Comparison of ENCODE assay signal across 8 cellular contexts in the genomic region with DNA sequence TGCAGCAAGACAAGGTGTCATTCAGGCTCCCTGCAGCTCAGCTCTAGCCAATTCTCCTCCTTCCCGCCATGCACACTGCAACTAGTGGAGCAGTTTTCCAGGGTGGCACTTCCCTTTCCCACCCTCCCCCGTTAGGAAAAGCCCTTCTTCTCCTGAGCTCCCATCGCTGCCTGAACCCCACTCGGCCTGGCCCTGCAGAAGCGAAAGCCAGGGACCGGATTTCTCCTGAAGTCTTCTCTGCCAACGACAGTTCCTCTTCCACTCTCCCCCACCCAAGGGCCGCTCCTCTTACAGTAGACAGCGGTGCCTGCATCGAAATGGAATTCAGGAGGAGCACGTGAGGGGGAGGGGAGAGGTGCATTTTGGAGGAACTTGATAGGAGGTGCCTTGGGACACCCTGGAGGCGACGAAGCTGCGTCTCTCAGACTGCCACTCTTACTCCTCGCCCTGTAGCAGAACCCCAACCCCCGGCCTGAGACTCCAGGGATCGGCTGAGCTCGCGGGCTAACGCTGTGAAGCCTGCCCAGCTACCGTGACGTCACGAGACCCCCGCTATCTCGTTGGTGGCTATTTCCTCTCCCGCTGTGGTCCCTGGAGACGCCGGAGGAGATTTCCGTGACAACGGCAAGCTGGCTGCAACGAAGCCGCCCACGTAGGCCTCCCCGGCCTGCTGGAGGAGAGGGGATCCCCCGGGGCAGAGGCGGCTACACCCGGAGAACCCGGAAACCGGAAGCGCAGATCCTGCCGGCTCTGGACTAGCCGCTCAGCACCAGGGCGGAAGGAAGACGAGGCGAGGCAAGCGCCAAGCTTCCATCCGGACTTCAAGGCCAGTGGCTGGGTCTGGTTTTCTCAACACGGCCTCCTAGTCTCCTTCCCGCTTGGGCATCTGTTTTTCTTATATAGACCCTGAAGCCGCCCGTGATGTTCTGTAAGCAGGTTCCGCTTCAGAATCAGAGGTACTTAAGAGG.
DNase-seq lines count a peak whose midpoint lies in the region; ATAC-seq and TF ChIP-seq lines count a peak whose summit lies in the region.

No MANE protein-coding gene starts in this region.

- H3K27me3 Mint-ChIP-seq in activated naive CD8-positive, alpha-beta T cell treated with anti-CD3 and anti-CD28 coated beads, Interleukin-2, amount 10 ng/mL, durations not matched to agents 7 days and 5 days: peaks cover under 1% of the 10 kb centered on the region

- H3K9me3 ChIP-seq in ovary (no peaks in the 10 kb centered on the region), tibial artery (no peaks in the 10 kb centered on the region)

- POLR2A ChIA-PET in activated naive CD8-positive, alpha-beta T cell treated with anti-CD3 and anti-CD28 coated beads, Interleukin-2, amount 10 ng/mL, durations not matched to agents 7 days and 5 days (lab: Charles Lee): interaction anchor here (0.7 to 2.5 kb wide), 12 partner anchors 9 to 217 kb away, joined by 3 to 18 read pairs (median 4); partner anchors contain the start of gene RALA

- H3K36me3 ChIP-seq in ovary (no peaks in the 10 kb centered on the region), tibial artery (no peaks in the 10 kb centered on the region)

- TF ChIP-seq POLR2A in GM10847 (IDR thresholded peaks at IDR 0.05; ENCODE audit: extremely low read depth, insufficient read length) (peak; percentile 89), ovary (IDR thresholded peaks at IDR 0.05) (peak; percentile 21)

- H3K4me1 ChIP-seq in ovary (ENCODE audit: insufficient read depth) (peaks cover 4% of the 10 kb centered on the region), tibial artery (peaks cover 0 to 23% (median 17%) of the 10 kb centered on the region in 4 donors)

- peak overlapping the region; percentile 96 for H3K27ac Mint-ChIP-seq in activated naive CD8-positive, alpha-beta T cell treated with anti-CD3 and anti-CD28 coated beads, Interleukin-2, amount 10 ng/mL, durations not matched to agents 7 days and 5 days

- DNase-seq in NCI-H1105 (lab: John Stamatoyannopoulos, UW) (peak; percentile 98), SKM-1 (lab: John Stamatoyannopoulos, UW; ENCODE audit: unreplicated experiment) (peak; percentile 83), Right ventricle myocardium inferior (ENCODE audit: missing footprints) (peak; percentile 98), ovary (peak; percentile 94 to 96 (median 94)), tibial artery (peak; percentile 93 to 95)
- peak; percentile 90 for DNase-seq in activated naive CD8-positive, alpha-beta T cell treated with anti-CD3 and anti-CD28 coated beads, Interleukin-2, amount 10 ng/mL, durations not matched to agents 7 days and 5 days

- peaks cover 9% of the 10 kb centered on the region for H3K36me3 Mint-ChIP-seq in activated naive CD8-positive, alpha-beta T cell treated with anti-CD3 and anti-CD28 coated beads, Interleukin-2, amount 10 ng/mL, durations not matched to agents 7 days and 5 days

- H3K27me3 ChIP-seq in ovary (no peaks in the 10 kb centered on the region), tibial artery (no peaks in the 10 kb centered on the region)

- no peak for TF ChIP-seq EP300 in ovary (IDR thresholded peaks at IDR 0.05)

- H3K9me3 Mint-ChIP-seq in activated naive CD8-positive, alpha-beta T cell treated with anti-CD3 and anti-CD28 coated beads, Interleukin-2, amount 10 ng/mL, durations not matched to agents 7 days and 5 days: no peaks in the 10 kb centered on the region

- H3K4me3 ChIP-seq in ovary: peak overlapping the region; percentile 48
- H3K4me3 ChIP-seq in tibial artery: peak overlapping the region; percentile 60 to 69

- ATAC-seq in HG02642 (IDR thresholded peaks at IDR 0.05; ENCODE audit: poor library complexity, unreplicated experiment): peak; percentile 95
- peak; percentile 97 for ATAC-seq in activated naive CD8-positive, alpha-beta T cell treated with anti-CD3 and anti-CD28 coated beads, Interleukin-2, amount 10 ng/mL, durations not matched to agents 7 days and 5 days (ENCODE audit: low read depth)
- ATAC-seq in Right ventricle myocardium inferior: peak; percentile 97

- H3K4me1 Mint-ChIP-seq in activated naive CD8-positive, alpha-beta T cell treated with anti-CD3 and anti-CD28 coated beads, Interleukin-2, amount 10 ng/mL, durations not matched to agents 7 days and 5 days: peaks cover 32% of the 10 kb centered on the region

- H3K4me3 Mint-ChIP-seq in activated naive CD8-positive, alpha-beta T cell treated with anti-CD3 and anti-CD28 coated beads, Interleukin-2, amount 10 ng/mL, durations not matched to agents 7 days and 5 days: peak overlapping the region; percentile 83

- TF ChIP-seq CTCF in ovary (IDR thresholded peaks at IDR 0.05): no peak
- peak in 1 of 2 experiments; percentile 6 for TF ChIP-seq CTCF in tibial artery (IDR thresholded peaks at IDR 0.05)

- 2 to 3% (median 3%) methylated on average over 34 to 52 of the region's 52 CpGs for WGBS in ovary, 3 donors

- intact Hi-C loops in Right ventricle myocardium inferior (cut with DNase I): loop anchor here (2.0 kb wide), 1 partner anchor 110 kb away; the partner anchor contains the start of gene RALA
- intact Hi-C loops in ovary (cut with DNase I): loop anchor here in 1 of 4 donors (10.0 kb wide), 1 partner anchor 108 kb away; the partner anchor contains the start of gene RALA
- intact Hi-C loops in tibial artery (cut with DNase I; ENCODE audit: low total_unique reads): no loop called here

- H3K27ac ChIP-seq in ovary: peak overlapping the region; percentile 58 to 60
- peak overlapping the region; percentile 78 to 79 for H3K27ac ChIP-seq in tibial artery

Comparison
In these comparisons a context has a peak if more than half of its experiments do, and no peak if none do; other contexts are left out.
1. Peak in every context shown above with its lines: DNase-seq, ATAC-seq, H3K4me3 ChIP-seq and H3K27ac ChIP-seq.